Comparison of ENCODE assay signal across 1 cellular context in genomic region chr1:4690951-4691675, GRCh38.
TF ChIP-seq lines count a peak whose summit lies in the region.

No MANE protein-coding gene starts in this region.

TF ChIP-seq in A549, 52 proteins besides CTCF, POLR2A, EP300 and RAD21 (continued from another document):
- no peak for TF ChIP-seq HMGXB4 (CRISPR knock-in tag; IDR thresholded peaks at IDR 0.05; ENCODE audit: borderline replicate concordance)
- no peak for TF ChIP-seq TP53 (CRISPR knock-in tag; IDR thresholded peaks at IDR 0.05)
- TF ChIP-seq EHF (CRISPR knock-in tag; IDR thresholded peaks at IDR 0.05): no peak
- TF ChIP-seq SMC3 (IDR thresholded peaks at IDR 0.05): no peak
- TF ChIP-seq CBX2 (IDR thresholded peaks at IDR 0.05; ENCODE audit: borderline replicate concordance, low read depth): no peak
- no peak for TF ChIP-seq CHD4 (IDR thresholded peaks at IDR 0.05; ENCODE audit: borderline replicate concordance)
- no peak for TF ChIP-seq KDM1A (IDR thresholded peaks at IDR 0.05; ENCODE audit: low read depth)
- TF ChIP-seq TFCP2L1 (CRISPR knock-in tag; IDR thresholded peaks at IDR 0.05): no peak
